In the genomic region with DNA sequence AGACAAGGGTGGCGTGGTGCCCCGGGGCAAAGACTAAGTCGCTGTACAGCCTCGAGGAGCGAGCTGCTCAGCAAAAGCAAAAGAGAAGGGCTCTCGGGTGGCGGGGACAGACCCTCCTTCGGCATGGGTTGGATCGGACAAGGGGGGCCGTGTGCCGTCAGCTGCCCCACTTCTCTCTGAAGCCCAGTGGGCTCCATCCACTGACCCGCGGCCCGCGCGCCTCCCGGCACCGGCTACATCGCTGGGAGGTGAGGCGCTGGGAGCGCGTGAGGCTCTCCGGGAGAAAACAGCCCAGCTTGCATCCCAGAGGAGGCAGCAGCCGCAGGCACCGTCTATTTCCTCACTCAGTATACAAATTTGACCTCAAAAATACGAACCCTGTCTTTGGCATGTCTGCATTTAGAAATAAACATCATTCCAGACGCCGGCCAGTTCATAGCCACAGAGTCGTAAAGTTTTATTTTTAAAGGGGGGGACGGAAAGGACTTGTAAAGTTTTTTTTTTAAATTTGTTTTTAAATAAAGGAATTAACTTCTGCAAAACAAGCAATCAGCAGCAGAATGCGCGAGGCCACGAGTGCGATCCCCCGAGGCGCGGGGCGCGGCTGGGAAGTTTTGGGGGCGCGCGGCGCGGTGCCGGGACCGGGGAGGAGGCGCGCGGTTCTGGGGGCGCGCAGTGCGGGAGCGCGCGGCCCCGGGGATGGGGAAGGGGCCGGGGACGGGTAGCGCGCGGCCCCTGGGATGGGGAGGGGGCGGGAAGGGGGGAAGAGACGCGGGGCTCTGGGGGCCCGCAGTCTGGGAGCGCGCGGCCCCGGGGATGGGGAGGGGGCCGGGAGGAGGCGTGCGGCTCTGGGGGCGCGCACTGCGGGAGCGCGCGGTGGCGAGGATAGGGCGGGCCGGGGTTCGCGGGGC, we compare ENCODE assay signal across 8 cellular contexts. TPM values are rescaled to one million over a fixed set of nuclear protein-coding genes. Genes with fewer than 3 reads are reported as not detected.
DNase-seq lines count a peak whose midpoint lies in the region; ATAC-seq and TF ChIP-seq lines count a peak whose summit lies in the region.

No MANE protein-coding gene starts in this region.

- TF ChIP-seq EP300 in Ishikawa (IDR thresholded peaks at IDR 0.05; ENCODE audit: borderline replicate concordance), result no peak

- CTCF ChIA-PET in activated CD4-positive, alpha-beta memory T cell treated with anti-CD3 and anti-CD28 coated beads, Interleukin-2, amount 10 ng/mL, durations not matched to agents 7 days and 5 days (lab: Charles Lee), result no interaction called here

- peak overlapping the region in 2 of 3 donors; percentile 15 to 66 for H3K27ac Mint-ChIP-seq in CD4-positive, CD25-positive, alpha-beta regulatory T cell
- no peak overlapping the region for H3K27ac Mint-ChIP-seq in activated CD4-positive, alpha-beta memory T cell treated with anti-CD3 and anti-CD28 coated beads, Interleukin-2, amount 10 ng/mL, durations not matched to agents 7 days and 5 days

- DNase-seq in CD4-positive, CD25-positive, alpha-beta regulatory T cell, result peak in 1 of 3 donors; percentile 6
- no peak for DNase-seq in activated CD4-positive, alpha-beta memory T cell treated with anti-CD3 and anti-CD28 coated beads, Interleukin-2, amount 10 ng/mL, durations not matched to agents 7 days and 5 days
- DNase-seq in esophagus squamous epithelium (lab: John Stamatoyannopoulos, UW) (no peak), uterus (peak in 1 of 2 donors; percentile 31)

- TF ChIP-seq CTCF in esophagus squamous epithelium (IDR thresholded peaks at IDR 0.05) (no peak), uterus (IDR thresholded peaks at IDR 0.05) (no peak)

- TF ChIP-seq POLR2A in esophagus squamous epithelium (IDR thresholded peaks at IDR 0.05), result no peak
- TF ChIP-seq POLR2A in uterus (IDR thresholded peaks at IDR 0.05), result no peak

- peak overlapping the region; percentile 84 to 92 (median 86) for H3K4me3 Mint-ChIP-seq in CD4-positive, CD25-positive, alpha-beta regulatory T cell
- H3K4me3 Mint-ChIP-seq in activated CD4-positive, alpha-beta memory T cell treated with anti-CD3 and anti-CD28 coated beads, Interleukin-2, amount 10 ng/mL, durations not matched to agents 7 days and 5 days, result peak overlapping the region; percentile 77

- no peak for TF ChIP-seq RAD21 in Ishikawa (IDR thresholded peaks at IDR 0.05; ENCODE audit: low read depth)

- H3K9me3 Mint-ChIP-seq in CD4-positive, CD25-positive, alpha-beta regulatory T cell, result peaks cover 0 to 1% (median 0%) of the 10 kb centered on the region in 7 donors
- H3K9me3 Mint-ChIP-seq in activated CD4-positive, alpha-beta memory T cell treated with anti-CD3 and anti-CD28 coated beads, Interleukin-2, amount 10 ng/mL, durations not matched to agents 7 days and 5 days, result no peaks in the 10 kb centered on the region

- POLR2A ChIA-PET in activated CD4-positive, alpha-beta memory T cell treated with anti-CD3 and anti-CD28 coated beads, Interleukin-2, amount 10 ng/mL, durations not matched to agents 7 days and 5 days (lab: Charles Lee), result no interaction called here

- H3K27me3 ChIP-seq in CD4-positive, CD25-positive, alpha-beta regulatory T cell (ENCODE audit: control insufficient read depth, insufficient read depth, low read length), result peaks cover 10% of the 10 kb centered on the region
- H3K27me3 ChIP-seq in esophagus squamous epithelium, result peaks cover 0 to 42% (median 0%) of the 10 kb centered on the region in 4 donors
- H3K27me3 ChIP-seq in muscle layer of colon (ENCODE audit: control insufficient read depth in 1 of 2, insufficient read depth in 2 of 2, low read length in 2 of 2), result no peaks in the 10 kb centered on the region
- H3K27me3 ChIP-seq in uterus, result no peaks in the 10 kb centered on the region

- peaks cover 14 to 48% (median 19%) of the 10 kb centered on the region in 4 donors for H3K4me1 Mint-ChIP-seq in CD4-positive, CD25-positive, alpha-beta regulatory T cell
- H3K4me1 Mint-ChIP-seq in activated CD4-positive, alpha-beta memory T cell treated with anti-CD3 and anti-CD28 coated beads, Interleukin-2, amount 10 ng/mL, durations not matched to agents 7 days and 5 days, result peaks cover 28% of the 10 kb centered on the region

- H3K36me3 Mint-ChIP-seq in CD4-positive, CD25-positive, alpha-beta regulatory T cell, result peaks cover 5% of the 10 kb centered on the region
- peaks cover 6% of the 10 kb centered on the region for H3K36me3 Mint-ChIP-seq in activated CD4-positive, alpha-beta memory T cell treated with anti-CD3 and anti-CD28 coated beads, Interleukin-2, amount 10 ng/mL, durations not matched to agents 7 days and 5 days (ENCODE audit: low read depth)

- no peak overlapping the region for H3K9ac ChIP-seq in muscle layer of colon (ENCODE audit: low read length)

- H3K27ac ChIP-seq in CD4-positive, CD25-positive, alpha-beta regulatory T cell (ENCODE audit: insufficient read depth, low read length, poor library complexity, severe bottlenecking), result no peak overlapping the region
- H3K27ac ChIP-seq in esophagus squamous epithelium, result peak overlapping the region in 3 of 4 donors; percentile 35 to 64 (median 54)
- H3K27ac ChIP-seq in muscle layer of colon (ENCODE audit: low read depth, low read length), result no peak overlapping the region
- peak overlapping the region; percentile 62 to 65 for H3K27ac ChIP-seq in uterus

- H3K9me3 ChIP-seq in CD4-positive, CD25-positive, alpha-beta regulatory T cell (ENCODE audit: control insufficient read depth in 2 of 2, low read length in 2 of 2), result no peaks in the 10 kb centered on the region
- H3K9me3 ChIP-seq in esophagus squamous epithelium (no peaks in the 10 kb centered on the region), muscle layer of colon (ENCODE audit: low read length) (no peaks in the 10 kb centered on the region), uterus (no peaks in the 10 kb centered on the region)

- no peaks in the 10 kb centered on the region for H3K36me3 ChIP-seq in CD4-positive, CD25-positive, alpha-beta regulatory T cell (ENCODE audit: control insufficient read depth, insufficient read depth, low read length)
- H3K36me3 ChIP-seq in esophagus squamous epithelium (no peaks in the 10 kb centered on the region), muscle layer of colon (ENCODE audit: insufficient read depth, low read length) (no peaks in the 10 kb centered on the region), uterus (no peaks in the 10 kb centered on the region)

- intact Hi-C loops in esophagus squamous epithelium (cut with DNase I) (no loop called here), uterus (cut with DNase I; ENCODE audit: low total_unique reads) (no loop called here)

- H3K27me3 Mint-ChIP-seq in CD4-positive, CD25-positive, alpha-beta regulatory T cell, result peaks cover 32% of the 10 kb centered on the region
- H3K27me3 Mint-ChIP-seq in activated CD4-positive, alpha-beta memory T cell treated with anti-CD3 and anti-CD28 coated beads, Interleukin-2, amount 10 ng/mL, durations not matched to agents 7 days and 5 days, result peaks cover 52% of the 10 kb centered on the region

- H3K4me1 ChIP-seq in CD4-positive, CD25-positive, alpha-beta regulatory T cell (ENCODE audit: control insufficient read depth, insufficient read depth, low read length, poor library complexity, severe bottlenecking), result peaks cover 28% of the 10 kb centered on the region
- H3K4me1 ChIP-seq in esophagus squamous epithelium, result peaks cover 20 to 45% (median 26%) of the 10 kb centered on the region in 3 donors
- H3K4me1 ChIP-seq in muscle layer of colon (ENCODE audit: insufficient read depth, low read length), result peaks cover 9% of the 10 kb centered on the region
- no peaks in the 10 kb centered on the region for H3K4me1 ChIP-seq in uterus

- H3K4me3 ChIP-seq in CD4-positive, CD25-positive, alpha-beta regulatory T cell (ENCODE audit: low read depth, low read length), result peak overlapping the region; percentile 72
- H3K4me3 ChIP-seq in esophagus squamous epithelium (peak overlapping the region; percentile 70 to 87 (median 84)), muscle layer of colon (ENCODE audit: low read depth in 1 of 2, low read length in 2 of 2) (peak overlapping the region; percentile 36 to 66), uterus (peak overlapping the region; percentile 23 to 55)

- WGBS in esophagus squamous epithelium, 2 donors, result 0 to 2% methylated on average over 10 to 30 of the region's 83 CpGs

- no peak for ATAC-seq in CD4-positive, CD25-positive, alpha-beta regulatory T cell (ENCODE audit: low read depth in 2 of 2)
- ATAC-seq in GM18868 (IDR thresholded peaks at IDR 0.05; ENCODE audit: unreplicated experiment) (peak; percentile 26), HG03378 (IDR thresholded peaks at IDR 0.05; ENCODE audit: unreplicated experiment) (no peak)

TF ChIP-seq in Ishikawa, 13 proteins besides CTCF, POLR2A, EP300 and RAD21:
- TF ChIP-seq TAF1 (IDR thresholded peaks at IDR 0.05; ENCODE audit: low read depth), result peak; percentile 14; the same call in 1 of the 2 replicates
- TF ChIP-seq CREB1 (IDR thresholded peaks at IDR 0.05; ENCODE audit: low read depth), result no peak
TF ChIP-seq in Ishikawa: peak in this region for 1.

RNA-seq across cellular contexts. Expression of a gene that starts 0.6 kb away (rescaled TPM):
- 18.6 TPM for total RNA-seq in CD4-positive, CD25-positive, alpha-beta regulatory T cell
- polyA plus RNA-seq in CD4-positive, CD25-positive, alpha-beta regulatory T cell, result 10 to 100 TPM in 1 of 4 donors, 1 to 10 TPM in 3; 5.2 to 13.9 (median 6.8) TPM
- 1 to 10 TPM; 8.6 to 9.5 TPM for total RNA-seq in activated CD4-positive, alpha-beta memory T cell treated with anti-CD3 and anti-CD28 coated beads, Interleukin-2, amount 10 ng/mL, durations not matched to agents 7 days and 5 days
- 10 to 100 TPM in 2 of 4 donors, 1 to 10 TPM in 2; 3.6 to 16.0 (median 7.4) TPM for total RNA-seq in esophagus squamous epithelium
- 10 to 100 TPM in 3 of 4 donors, under 1 TPM in 1; 0.29 to 15.1 (median 11.2) TPM for total RNA-seq in uterus

Comparison
In these comparisons a context has a peak if more than half of its experiments do, and no peak if none do; other contexts are left out.
1. H3K27ac ChIP-seq: peak in esophagus squamous epithelium (3 of 4) and uterus (2 of 2); none in CD4-positive, CD25-positive, alpha-beta regulatory T cell (single experiment) and muscle layer of colon (single experiment).
2. Peak in every context shown above with its lines, with median percentiles within 50 percentile points of each other: H3K4me3 ChIP-seq.